ENCODE assay signal across 8 cellular contexts in genomic region chr17:8186446-8186786, GRCh38. TPM values are rescaled to one million over a fixed set of nuclear protein-coding genes. Genes with fewer than 3 reads are reported as not detected.
DNase-seq lines count a peak whose midpoint lies in the region; ATAC-seq and TF ChIP-seq lines count a peak whose summit lies in the region.

No MANE protein-coding gene starts in this region.

- no peaks in the 10 kb centered on the region for H3K9me3 ChIP-seq in Panc1 (ENCODE audit: control insufficient read depth, insufficient read depth, low read depth, low read length)
- no peaks in the 10 kb centered on the region for H3K9me3 ChIP-seq in left ventricle myocardium inferior (replicated peaks)
- no peaks in the 10 kb centered on the region for H3K9me3 ChIP-seq in smooth muscle cell (replicated peaks; ENCODE audit: low read depth)

- BruUV-seq in Panc1 (replicated peaks; lab: Mats Ljungman, UMichigan): no TSS peak

- CTCF ChIA-PET in Panc1 (lab: Charles Lee): no interaction called here
- CTCF ChIA-PET in activated CD4-positive, alpha-beta memory T cell treated with anti-CD3 and anti-CD28 coated beads for 36 hours (lab: Charles Lee): interaction anchor here (1.3 to 6.0 kb wide), 4 partner anchors 10 to 67 kb away, joined by 5 to 48 read pairs (median 21); partner anchors contain the start of genes ALOXE3 and TMEM107

- peaks cover 17% of the 10 kb centered on the region for H3F3A ChIP-seq in smooth muscle cell (ENCODE audit: low read depth)

- H3K9ac ChIP-seq in smooth muscle cell (ENCODE audit: low read depth): no peak overlapping the region

- peaks cover 10% of the 10 kb centered on the region for H3K4me1 ChIP-seq in Panc1 (ENCODE audit: control insufficient read depth, insufficient read depth, low read length)
- peaks cover 49% of the 10 kb centered on the region for H3K4me1 ChIP-seq in left ventricle myocardium inferior
- peaks cover 12% of the 10 kb centered on the region for H3K4me1 ChIP-seq in smooth muscle cell (ENCODE audit: low read depth)

- POLR2A ChIA-PET in Panc1 (lab: Charles Lee): no interaction called here
- POLR2A ChIA-PET in activated CD4-positive, alpha-beta memory T cell treated with anti-CD3 and anti-CD28 coated beads for 36 hours (lab: Charles Lee): interaction anchor here (0.8 to 7.3 kb wide), 10 partner anchors 10 to 107 kb away, joined by 3 to 96 read pairs (median 6); partner anchors contain the start of genes CTC1 and TMEM107

- H2AFZ ChIP-seq in smooth muscle cell (ENCODE audit: low read depth): peak overlapping the region; percentile 99

- no peaks in the 10 kb centered on the region for H3K27me3 Mint-ChIP-seq in activated CD4-positive, alpha-beta memory T cell treated with anti-CD3 and anti-CD28 coated beads for 36 hours

- in situ Hi-C loops in Panc1 (cut with HindIII; ENCODE audit: low pct_unique_long_range_greater_than_20kb, low sequenced_read_pairs): no loop called here

- no peaks in the 10 kb centered on the region for H3K36me3 Mint-ChIP-seq in activated CD4-positive, alpha-beta memory T cell treated with anti-CD3 and anti-CD28 coated beads for 36 hours

- WGBS in smooth muscle cell (ENCODE audit: low lambda C conversion rate): 1% methylated on average over 23 of the region's 23 CpGs

- H3K27me3 ChIP-seq in Panc1 (ENCODE audit: control insufficient read depth, insufficient read depth, low read length) (no peaks in the 10 kb centered on the region), left ventricle myocardium inferior (ENCODE audit: low read depth) (no peaks in the 10 kb centered on the region), smooth muscle cell (ENCODE audit: low read depth) (no peaks in the 10 kb centered on the region)

- H3K27ac Mint-ChIP-seq in activated CD4-positive, alpha-beta memory T cell treated with anti-CD3 and anti-CD28 coated beads for 36 hours: no peak overlapping the region

- no peaks in the 10 kb centered on the region for H3K36me3 ChIP-seq in Panc1 (ENCODE audit: control insufficient read depth, insufficient read depth, low read length)
- H3K36me3 ChIP-seq in left ventricle myocardium inferior: no peaks in the 10 kb centered on the region
- H3K36me3 ChIP-seq in smooth muscle cell (ENCODE audit: low read depth): no peaks in the 10 kb centered on the region

- H3K4me1 Mint-ChIP-seq in activated CD4-positive, alpha-beta memory T cell treated with anti-CD3 and anti-CD28 coated beads for 36 hours (ENCODE audit: low read depth): peaks cover 13% of the 10 kb centered on the region

- H3K4me2 ChIP-seq in smooth muscle cell: peak overlapping the region; percentile 88

- ATAC-seq in GM18909 (IDR thresholded peaks at IDR 0.05; ENCODE audit: poor library complexity, unreplicated experiment) (peak; percentile 1), Panc1 (peak; percentile 0), GM18517 (IDR thresholded peaks at IDR 0.05; ENCODE audit: unreplicated experiment) (no peak), GM18861 (IDR thresholded peaks at IDR 0.05; ENCODE audit: unreplicated experiment) (no peak)

- H3K9me3 Mint-ChIP-seq in activated CD4-positive, alpha-beta memory T cell treated with anti-CD3 and anti-CD28 coated beads for 36 hours: no peaks in the 10 kb centered on the region

- H3K27ac ChIP-seq in Panc1 (ENCODE audit: low read length): peak overlapping the region; percentile 85
- H3K27ac ChIP-seq in left ventricle myocardium inferior (replicated peaks): peak overlapping the region; percentile 95
- H3K27ac ChIP-seq in smooth muscle cell (ENCODE audit: low read depth): peak overlapping the region; percentile 55

- no peak for DNase-seq in Panc1 (ENCODE audit: low read depth, low spot score)
- DNase-seq in left ventricle myocardium inferior: no peak
- DNase-seq in smooth muscle cell (lab: John Stamatoyannopoulos, UW; ENCODE audit: unreplicated experiment): no peak
- no peak for DNase-seq in NCI-H1436 (lab: John Stamatoyannopoulos, UW)
- DNase-seq in activated CD4-positive, alpha-beta memory T cell treated with anti-CD3 and anti-CD28 coated beads for 36 hours: no peak

- TF ChIP-seq CTCF in Panc1 (IDR thresholded peaks at IDR 0.05) (no peak), left ventricle myocardium inferior (IDR thresholded peaks at IDR 0.05; ENCODE audit: borderline replicate concordance) (no peak), smooth muscle cell (IDR thresholded peaks at IDR 0.05; ENCODE audit: borderline replicate concordance, insufficient read depth, poor library complexity, severe bottlenecking) (no peak)

- H3K79me2 ChIP-seq in smooth muscle cell (ENCODE audit: low read depth): no peaks in the 10 kb centered on the region

- H3K4me3 Mint-ChIP-seq in activated CD4-positive, alpha-beta memory T cell treated with anti-CD3 and anti-CD28 coated beads for 36 hours: no peak overlapping the region

- intact Hi-C loops in Panc1 (cut with micrococcal nuclease; ENCODE audit: unreplicated experiment) (no loop called here), left ventricle myocardium inferior (cut with micrococcal nuclease) (loop anchor here (5.0 to 10.0 kb wide), 2 partner anchors 36 to 62 kb away; partner anchors contain the start of gene HES7)
- intact Hi-C loops in activated CD4-positive, alpha-beta memory T cell treated with anti-CD3 and anti-CD28 coated beads for 36 hours (cut with micrococcal nuclease): loop anchor here (1.0 to 10.0 kb wide), 4 partner anchors 14 to 352 kb away; partner anchors contain the start of genes KDM6B and RANGRF

- peaks cover 19% of the 10 kb centered on the region for H4K20me1 ChIP-seq in smooth muscle cell (ENCODE audit: low read depth)

- peak overlapping the region; percentile 71 to 94 for H3K4me3 ChIP-seq in Panc1 (ENCODE audit: low read depth in 2 of 2, low read length in 2 of 2)
- H3K4me3 ChIP-seq in left ventricle myocardium inferior: peak overlapping the region; percentile 83
- H3K4me3 ChIP-seq in smooth muscle cell: peak overlapping the region; percentile 75

RNA-seq across cellular contexts. Expression of gene BORCS6, which starts 3.6 kb away (rescaled TPM):
- total RNA-seq in Panc1 (2021; ENCODE audit: unreplicated experiment): 9.3 TPM
- 11.5 TPM for polyA plus RNA-seq in Panc1 (2012; ENCODE audit: insufficient read length)
- total RNA-seq in left ventricle myocardium inferior: 8.4 TPM
- 1.8 and 6.3 TPM in 2 replicates for total RNA-seq in smooth muscle cell
- polyA plus RNA-seq in smooth muscle cell: 3.2 and 3.9 TPM in 2 replicates
- total RNA-seq in activated CD4-positive, alpha-beta memory T cell treated with anti-CD3 and anti-CD28 coated beads for 36 hours: 1 to 10 TPM; 7.9 to 8.3 TPM

RNA-seq across cellular contexts. Expression of gene TMEM107, which starts 10.2 kb away (rescaled TPM):
- total RNA-seq in Panc1 (2021; ENCODE audit: unreplicated experiment) (10.6 TPM), left ventricle myocardium inferior (7.9 TPM), smooth muscle cell (66.7 and 88.4 TPM in 2 replicates)
- 8.1 TPM for polyA plus RNA-seq in Panc1 (2012; ENCODE audit: insufficient read length)
- 36.0 and 36.5 TPM in 2 replicates for polyA plus RNA-seq in smooth muscle cell
- 10 to 100 TPM; 32.6 to 35.3 TPM for total RNA-seq in activated CD4-positive, alpha-beta memory T cell treated with anti-CD3 and anti-CD28 coated beads for 36 hours

RNA-seq across cellular contexts. Expression of gene VAMP2, which starts 23.7 kb away (rescaled TPM):
- total RNA-seq in Panc1 (2021; ENCODE audit: unreplicated experiment): 28.6 TPM
- 30.2 TPM for polyA plus RNA-seq in Panc1 (2012; ENCODE audit: insufficient read length)
- 59.6 TPM for total RNA-seq in left ventricle myocardium inferior
- total RNA-seq in smooth muscle cell: 5.7 and 8.1 TPM in 2 replicates
- polyA plus RNA-seq in smooth muscle cell: 20.1 and 28.9 TPM in 2 replicates
- 10 to 100 TPM; 30.1 to 30.4 TPM for total RNA-seq in activated CD4-positive, alpha-beta memory T cell treated with anti-CD3 and anti-CD28 coated beads for 36 hours

RNA-seq across cellular contexts. Expression of gene AURKB, which starts 24.0 kb away (rescaled TPM):
- total RNA-seq in Panc1 (2021; ENCODE audit: unreplicated experiment) (85.8 TPM), left ventricle myocardium inferior (1.2 TPM), smooth muscle cell (10.5 and 16.6 TPM in 2 replicates)
- polyA plus RNA-seq in Panc1 (2012; ENCODE audit: insufficient read length): 31.8 TPM
- polyA plus RNA-seq in smooth muscle cell: 31.7 and 33.5 TPM in 2 replicates
- 100 to 1,000 TPM; 184 TPM for total RNA-seq in activated CD4-positive, alpha-beta memory T cell treated with anti-CD3 and anti-CD28 coated beads for 36 hours

RNA-seq across cellular contexts. Expression of gene PER1, which starts 34.2 kb away (rescaled TPM):
- total RNA-seq in Panc1 (2021; ENCODE audit: unreplicated experiment) (17.1 TPM), left ventricle myocardium inferior (109 TPM), smooth muscle cell (25.8 and 29.0 TPM in 2 replicates)
- polyA plus RNA-seq in Panc1 (2012; ENCODE audit: insufficient read length): 11.8 TPM
- polyA plus RNA-seq in smooth muscle cell: 55.2 and 85.9 TPM in 2 replicates
- 10 to 100 TPM; 48.9 to 56.3 TPM for total RNA-seq in activated CD4-positive, alpha-beta memory T cell treated with anti-CD3 and anti-CD28 coated beads for 36 hours

Comparison
In these comparisons a context has a peak if more than half of its experiments do, and no peak if none do; other contexts are left out.
1. ATAC-seq: peak in GM18909 (single experiment) and Panc1 (single experiment); none in GM18517 (single experiment) and GM18861 (single experiment).
2. Peak in every context shown above with its lines, with median percentiles within 50 percentile points of each other: H3K27ac ChIP-seq and H3K4me3 ChIP-seq.